In the genomic region with DNA sequence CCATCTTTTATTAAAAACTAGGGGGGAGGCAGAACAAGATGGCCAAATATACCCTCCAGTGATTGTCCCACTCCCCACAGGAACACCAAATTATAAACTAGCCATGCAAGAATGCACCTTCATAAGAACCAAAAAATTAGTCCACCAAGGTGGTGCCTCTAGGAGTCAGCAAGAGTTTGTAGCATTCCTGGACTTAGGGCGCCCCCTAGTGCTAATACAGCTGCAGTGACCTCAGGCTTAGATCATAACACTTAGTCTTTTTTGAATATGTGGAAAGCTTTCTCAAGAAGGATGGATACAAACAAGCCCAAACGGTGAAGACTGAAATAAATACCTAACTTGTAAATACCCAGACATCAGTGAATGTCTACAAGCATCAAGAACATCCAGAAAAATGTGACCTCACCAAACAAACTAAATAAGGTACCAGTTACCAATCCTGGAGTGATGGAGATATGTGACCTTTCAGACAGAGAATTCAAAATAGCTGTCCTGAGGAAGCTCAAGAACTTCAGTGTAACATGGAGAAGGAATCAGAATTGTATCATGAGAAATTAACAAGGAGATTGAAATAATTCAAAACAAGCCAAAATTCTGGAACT, we compare ENCODE assay signal across 8 cellular contexts. TPM values are rescaled to one million over a fixed set of nuclear protein-coding genes. Genes with fewer than 3 reads are reported as not detected.
DNase-seq lines count a peak whose midpoint lies in the region; ATAC-seq and TF ChIP-seq lines count a peak whose summit lies in the region.

No MANE protein-coding gene starts in this region.

- TF ChIP-seq CTCF in esophagus muscularis mucosa (IDR thresholded peaks at IDR 0.05) (peak; percentile 73 to 97 (median 81)), nephron (IDR thresholded peaks at IDR 0.05; ENCODE audit: unreplicated experiment in 3 of 3) (peak; percentile 72 to 89 (median 79))

- no peak overlapping the region for H3K27ac Mint-ChIP-seq in nephron

- DNase-seq in DMS153 (lab: John Stamatoyannopoulos, UW) (peak; percentile 1), HuH-7.5 (ENCODE audit: low spot score) (peak; percentile 69), OCI-M1 (lab: John Stamatoyannopoulos, UW) (peak; percentile 86), activated T-cell treated with anti-CD3 and anti-CD28 coated beads for 24 hours (ENCODE audit: low read depth) (peak; percentile 72), esophagus muscularis mucosa (ENCODE audit: extremely low spot score) (peak; percentile 92)
- peak; percentile 79 for DNase-seq in stimulated activated naive CD8-positive, alpha-beta T cell treated with anti-CD3 and anti-CD28 coated beads, Interleukin-15, Interleukin-2, amounts not matched to agents 100 U/mL and 50 U/mL, for 24 hours

- no peak overlapping the region for H3K4me3 Mint-ChIP-seq in nephron

- 0% methylated on average over 2 of the region's 2 CpGs for WGBS in esophagus muscularis mucosa

- no peaks in the 10 kb centered on the region for H3K27me3 Mint-ChIP-seq in nephron (ENCODE audit: low read depth)

- no peak overlapping the region for H3K4me3 ChIP-seq in esophagus muscularis mucosa

- H3K9me3 Mint-ChIP-seq in nephron, result no peaks in the 10 kb centered on the region

- no peaks in the 10 kb centered on the region for H3K4me1 ChIP-seq in esophagus muscularis mucosa

- no peaks in the 10 kb centered on the region for H3K9me3 ChIP-seq in esophagus muscularis mucosa

- no peak for TF ChIP-seq POLR2A in esophagus muscularis mucosa (IDR thresholded peaks at IDR 0.05; ENCODE audit: low read depth)

- peaks cover 47% of the 10 kb centered on the region for H3K36me3 Mint-ChIP-seq in nephron (ENCODE audit: low read depth)

- H3K36me3 ChIP-seq in esophagus muscularis mucosa, result peaks cover 0 to 54% (median 42%) of the 10 kb centered on the region in 4 donors

- peak; percentile 98 for ATAC-seq in GM21576 (IDR thresholded peaks at IDR 0.05; ENCODE audit: unreplicated experiment)
- peak; percentile 89 for ATAC-seq in stimulated activated naive CD8-positive, alpha-beta T cell treated with anti-CD3 and anti-CD28 coated beads, Interleukin-15, Interleukin-2, amounts not matched to agents 100 U/mL and 50 U/mL, for 24 hours

- no peaks in the 10 kb centered on the region for H3K4me1 Mint-ChIP-seq in nephron

- no peaks in the 10 kb centered on the region for H3K27me3 ChIP-seq in esophagus muscularis mucosa

- intact Hi-C loops in esophagus muscularis mucosa (cut with DNase I), result no loop called here

- no peak overlapping the region for H3K27ac ChIP-seq in esophagus muscularis mucosa (replicated peaks in 1 of 4)

- TF ChIP-seq EP300 in esophagus muscularis mucosa (IDR thresholded peaks at IDR 0.05), result no peak

RNA-seq across cellular contexts. Expression of a gene that starts 19.3 kb away (rescaled TPM):
- total RNA-seq in esophagus muscularis mucosa, result 10 to 100 TPM; 15.6 to 21.6 (median 17.3) TPM

RNA-seq across cellular contexts. Expression of a gene that starts 19.4 kb away (rescaled TPM):
- total RNA-seq in esophagus muscularis mucosa, result 10 to 100 TPM in 1 of 4 donors, 1 to 10 TPM in 3; 4.4 to 10.4 (median 7.2) TPM

Comparison
In these comparisons a context has a peak if more than half of its experiments do, and no peak if none do; other contexts are left out.
1. DNase-seq: peak in every context shown above with its lines; median percentile 92 in esophagus muscularis mucosa; 86 in OCI-M1; 79 in stimulated activated naive CD8-positive, alpha-beta T cell treated with anti-CD3 and anti-CD28 coated beads, Interleukin-15, Interleukin-2, amounts not matched to agents 100 U/mL and 50 U/mL, for 24 hours; 72 in activated T-cell treated with anti-CD3 and anti-CD28 coated beads for 24 hours; 69 in HuH-7.5; 1 in DMS153.